In the genomic region with DNA sequence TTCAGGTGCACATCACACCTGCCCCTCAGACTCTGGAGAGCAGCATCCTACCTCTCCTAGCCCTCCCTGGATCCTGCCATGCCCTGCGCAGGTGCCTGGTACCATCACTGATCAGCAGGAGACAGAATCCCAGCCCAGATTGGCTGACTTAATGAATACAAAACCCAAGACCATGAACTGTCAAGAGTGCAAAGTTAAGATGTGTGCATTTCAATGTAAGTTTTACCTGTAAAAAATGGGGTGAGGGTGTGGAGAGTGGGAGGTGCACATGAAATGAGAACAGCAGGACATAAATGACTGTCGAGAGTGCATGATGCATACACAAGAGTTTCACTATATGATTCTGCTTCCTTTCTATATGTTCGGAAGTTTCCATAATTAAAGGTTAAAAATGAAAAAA, we compare ENCODE assay signal across 13 cellular contexts.
DNase-seq lines count a peak whose midpoint lies in the region; ATAC-seq lines count a peak whose summit lies in the region.
"Had no signal": no experiment of that assay in that cellular context is flagged by ENCODE, and none has a peak within 500 bp of the region (broad histone marks: within the 10 kb centered on the region; RNA-seq: fewer than 3 reads in every experiment).

No MANE protein-coding gene starts in this region.

- peak overlapping the region; percentile 89 for H3K27ac Mint-ChIP-seq in activated naive CD4-positive, alpha-beta T cell treated with anti-CD3 and anti-CD28 coated beads, Interleukin-2, amount 10 ng/mL, durations not matched to agents 7 days and 5 days
- H3K27ac Mint-ChIP-seq in stimulated activated naive B cell treated with anti-CD40 and anti-IgM and Interleukin-4, amounts not matched to agents 10 μg/mL and 1 μg/mL and 100 μg/mL, for 72 hours, result peak overlapping the region; percentile 96

- H3K27me3 Mint-ChIP-seq in activated naive CD4-positive, alpha-beta T cell treated with anti-CD3 and anti-CD28 coated beads, Interleukin-2, amount 10 ng/mL, durations not matched to agents 7 days and 5 days, result no peaks in the 10 kb centered on the region
- no peaks in the 10 kb centered on the region for H3K27me3 Mint-ChIP-seq in stimulated activated naive B cell treated with anti-CD40 and anti-IgM and Interleukin-4, amounts not matched to agents 10 μg/mL and 1 μg/mL and 100 μg/mL, for 72 hours

- CTCF ChIA-PET in activated naive CD4-positive, alpha-beta T cell treated with anti-CD3 and anti-CD28 coated beads, Interleukin-2, amount 10 ng/mL, durations not matched to agents 7 days and 5 days (lab: Charles Lee), result interaction anchor here (1.7 kb wide), 1 partner anchor 21 kb away, joined by 4 read pairs; no protein-coding TSS in a partner anchor

- H3K4me3 Mint-ChIP-seq in activated naive CD4-positive, alpha-beta T cell treated with anti-CD3 and anti-CD28 coated beads, Interleukin-2, amount 10 ng/mL, durations not matched to agents 7 days and 5 days, result no peak overlapping the region
- peak overlapping the region; percentile 71 to 79 for H3K4me3 Mint-ChIP-seq in stimulated activated naive B cell treated with anti-CD40 and anti-IgM and Interleukin-4, amounts not matched to agents 10 μg/mL and 1 μg/mL and 100 μg/mL, for 72 hours

- peaks cover 33% of the 10 kb centered on the region for H3K4me1 Mint-ChIP-seq in activated naive CD4-positive, alpha-beta T cell treated with anti-CD3 and anti-CD28 coated beads, Interleukin-2, amount 10 ng/mL, durations not matched to agents 7 days and 5 days
- peaks cover 24 to 36% of the 10 kb centered on the region in 2 donors for H3K4me1 Mint-ChIP-seq in stimulated activated naive B cell treated with anti-CD40 and anti-IgM and Interleukin-4, amounts not matched to agents 10 μg/mL and 1 μg/mL and 100 μg/mL, for 72 hours

- ATAC-seq in HG02852 (IDR thresholded peaks at IDR 0.05; ENCODE audit: unreplicated experiment) (peak; percentile 71), GM18517 (IDR thresholded peaks at IDR 0.05; ENCODE audit: unreplicated experiment) (no peak)
- ATAC-seq in stimulated activated naive B cell treated with anti-CD40 and anti-IgM and Interleukin-4, amounts not matched to agents 10 μg/mL and 1 μg/mL and 100 μg/mL, for 72 hours (replicated peaks), result peak; percentile 88 to 90

- peak; percentile 58 for DNase-seq in stimulated activated CD4-positive, alpha-beta T cell treated with anti-CD3 and anti-CD28 coated beads, Interleukin-15, amount 100 ng/mL, for 24 hours
- DNase-seq in stimulated activated CD4-positive, alpha-beta T cell treated with anti-CD3 and anti-CD28 coated beads, Interleukin-4, amount 100 ng/mL, for 1 hour, result no peak
- DNase-seq in activated naive CD4-positive, alpha-beta T cell treated with anti-CD3 and anti-CD28 coated beads, Interleukin-2, amount 10 ng/mL, durations not matched to agents 7 days and 5 days, result no peak
- DNase-seq in stimulated activated naive B cell treated with anti-CD40 and anti-IgM and Interleukin-4, amounts not matched to agents 10 μg/mL and 1 μg/mL and 100 μg/mL, for 72 hours, result no peak
- DNase-seq in NCI-H226 (no peak), NCI-H2227 (lab: John Stamatoyannopoulos, UW; ENCODE audit: unreplicated experiment) (no peak)
- DNase-seq: amniotic stem cell, DND-41, NCI-H2227 treated with DMSO at 0.1 percent for 48 hours, OCI-M1, psoas muscle had no signal

- H3K9me3 Mint-ChIP-seq in activated naive CD4-positive, alpha-beta T cell treated with anti-CD3 and anti-CD28 coated beads, Interleukin-2, amount 10 ng/mL, durations not matched to agents 7 days and 5 days, result no peaks in the 10 kb centered on the region
- H3K9me3 Mint-ChIP-seq in stimulated activated naive B cell treated with anti-CD40 and anti-IgM and Interleukin-4, amounts not matched to agents 10 μg/mL and 1 μg/mL and 100 μg/mL, for 72 hours, result no peaks in the 10 kb centered on the region

- peaks cover 74% of the 10 kb centered on the region for H3K36me3 Mint-ChIP-seq in activated naive CD4-positive, alpha-beta T cell treated with anti-CD3 and anti-CD28 coated beads, Interleukin-2, amount 10 ng/mL, durations not matched to agents 7 days and 5 days
- peaks cover 63 to 82% of the 10 kb centered on the region in 2 donors for H3K36me3 Mint-ChIP-seq in stimulated activated naive B cell treated with anti-CD40 and anti-IgM and Interleukin-4, amounts not matched to agents 10 μg/mL and 1 μg/mL and 100 μg/mL, for 72 hours
